ENCODE assay signal across 12 cellular contexts in the genomic region with DNA sequence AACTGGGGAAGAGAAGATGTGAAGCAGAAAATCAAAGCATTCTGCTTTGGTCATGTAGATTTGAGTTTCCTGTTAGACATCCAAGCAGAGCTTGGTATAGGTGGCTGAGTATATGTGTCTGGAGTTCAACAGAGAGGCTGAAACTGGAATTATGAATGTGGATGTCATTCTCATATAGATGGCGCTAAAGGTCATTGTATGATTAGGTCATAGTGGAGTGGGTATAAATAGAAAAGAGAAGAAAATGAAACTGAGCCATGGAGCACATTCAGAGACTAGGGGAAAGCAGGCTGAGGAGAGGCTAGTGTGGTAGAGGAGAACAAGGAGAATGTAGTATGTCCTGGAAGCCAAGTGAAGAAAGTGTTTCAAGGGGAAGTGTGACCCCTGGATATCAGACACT.
DNase-seq lines count a peak whose midpoint lies in the region; ATAC-seq and FAIRE-seq lines count a peak whose summit lies in the region.
"Had no signal": no experiment of that assay in that cellular context is flagged by ENCODE, and none has a peak within 500 bp of the region (broad histone marks: within the 10 kb centered on the region; RNA-seq: fewer than 3 reads in every experiment).

No MANE protein-coding gene starts in this region.

- H3K27me3 ChIP-seq in small intestine (ENCODE audit: control insufficient read depth in 2 of 2, insufficient read depth in 2 of 2, low read length in 2 of 2): no peaks in the 10 kb centered on the region

- no peaks in the 10 kb centered on the region for H3K4me1 ChIP-seq in small intestine (ENCODE audit: control insufficient read depth in 2 of 2, insufficient read depth in 1 of 2, low read depth in 1 of 2, low read length in 1 of 2)

- H3K4me3 ChIP-seq in small intestine (ENCODE audit: low read depth in 1 of 2, low read length in 2 of 2): no peak overlapping the region

- no peak overlapping the region for H3K27ac ChIP-seq in small intestine (ENCODE audit: low read depth in 1 of 2, low read length in 1 of 2)

- WGBS in small intestine, 3 donors: 84 to 88% (median 88%) methylated on average over 1 of the region's 1 CpG

- H3K9me3 ChIP-seq in small intestine (ENCODE audit: control insufficient read depth, low read depth): no peaks in the 10 kb centered on the region

- FAIRE-seq in small intestine (lab: Jason Lieb, UNC): no peak
- FAIRE-seq: HTR-8/SVneo had no signal

- peak; percentile 85 for ATAC-seq in GM18870 (IDR thresholded peaks at IDR 0.05; ENCODE audit: unreplicated experiment)
- ATAC-seq in HG02938 (IDR thresholded peaks at IDR 0.05; ENCODE audit: unreplicated experiment): peak; percentile 72

- H3K36me3 ChIP-seq in small intestine (ENCODE audit: control insufficient read depth in 2 of 2, insufficient read depth in 2 of 2, low read length in 2 of 2): no peaks in the 10 kb centered on the region

- DNase-seq in DMS53 (lab: John Stamatoyannopoulos, UW) (peak; percentile 33), NAMALWA (ENCODE audit: low spot score) (peak; percentile 64), HuH-7 (ENCODE audit: low spot score) (no peak), glomerular visceral epithelial cell (ENCODE audit: extremely low spot score) (no peak), small intestine (no peak)
- DNase-seq in stimulated activated CD4-positive, alpha-beta T cell treated with anti-CD3 and anti-CD28 coated beads, Interleukin-4, amount 100 ng/mL, for 1 hour: no peak
- DNase-seq: activated effector memory CD4-positive, alpha-beta T cell treated with anti-CD3 and anti-CD28 coated beads, Interleukin-2, amount 50 U/mL, for 16 hours; dermis blood vessel endothelial cell; NCI-H526 treated with DMSO at 0.1 percent for 48 hours had no signal

Comparison
In these comparisons a context has a peak if more than half of its experiments do, and no peak if none do; other contexts are left out.
1. DNase-seq: peak in DMS53 (single experiment) and NAMALWA (single experiment); none in HuH-7 (single experiment), glomerular visceral epithelial cell (single experiment), small intestine (single experiment) and stimulated activated CD4-positive, alpha-beta T cell treated with anti-CD3 and anti-CD28 coated beads, Interleukin-4, amount 100 ng/mL, for 1 hour (single experiment).